In genomic region chr3:39447637-39448483, GRCh38 we compare ENCODE assay signal across 8 cellular contexts. TPM values are rescaled to one million over a fixed set of nuclear protein-coding genes. Genes with fewer than 3 reads are reported as not detected.
DNase-seq lines count a peak whose midpoint lies in the region; ATAC-seq, FAIRE-seq and TF ChIP-seq lines count a peak whose summit lies in the region.

No MANE protein-coding gene starts in this region.

- H3K4me3 ChIP-seq in AG10803 (ENCODE audit: low read length) (no peak overlapping the region), left lung (no peak overlapping the region)

- ATAC-seq in GM18909 (IDR thresholded peaks at IDR 0.05; ENCODE audit: poor library complexity, unreplicated experiment) (peak; percentile 86), HG03342 (IDR thresholded peaks at IDR 0.05; ENCODE audit: unreplicated experiment) (peak; percentile 88), left lung (peak; percentile 99)

- FAIRE-seq in colon (lab: Jason Lieb, UNC) = peak; percentile 92

- DNase-seq in AG10803 (ENCODE audit: low read depth) = peak; percentile 79
- peak; percentile 20 for DNase-seq in NCI-H446 treated with DMSO at 0.1 percent for 48 hours (lab: John Stamatoyannopoulos, UW)
- DNase-seq in activated CD4-positive, alpha-beta T cell treated with anti-CD3 and anti-CD28 coated beads for 4 hours = peak; percentile 58 to 66
- DNase-seq in left lung = peak in 1 of 2 donors; percentile 37
- peak; percentile 25 to 47 (median 26) for DNase-seq in stimulated activated CD4-positive, alpha-beta T cell treated with anti-CD3 and anti-CD28 coated beads, TNF-alpha, amount 100 ng/mL, for 24 hours (ENCODE audit: low read depth in 3 of 3)

- no peaks in the 10 kb centered on the region for H3K9me3 ChIP-seq in left lung

- no peak overlapping the region for H3K27ac ChIP-seq in left lung

- no peaks in the 10 kb centered on the region for H3K4me1 ChIP-seq in left lung

- no peaks in the 10 kb centered on the region for H3K27me3 ChIP-seq in left lung

- TF ChIP-seq CTCF in AG10803 (conservative IDR thresholded peaks at IDR 0.05; ENCODE audit: low read length) = peak; percentile 95
- peak; percentile 81 to 85 for TF ChIP-seq CTCF in left lung (IDR thresholded peaks at IDR 0.05)

- no peaks in the 10 kb centered on the region for H3K36me3 ChIP-seq in left lung

- intact Hi-C loops in left lung (cut with DNase I) = no loop called here

RNA-seq across cellular contexts. Expression of gene MOBP, which starts 19.6 kb away (rescaled TPM):
- under 1 TPM; 0.09 to 0.16 TPM for total RNA-seq in left lung

RNA-seq across cellular contexts. Expression of gene RPSA, which starts 41.3 kb away (rescaled TPM):
- 1,000 to 10,000 TPM in 1 of 2 donors, 100 to 1,000 TPM in 1; 738 to 1,176 TPM for total RNA-seq in left lung
